ENCODE assay signal across 11 cellular contexts in genomic region chr4:138977525-138977924, GRCh38. TPM values are rescaled to one million over a fixed set of nuclear protein-coding genes. Genes with fewer than 3 reads are reported as not detected.
DNase-seq lines count a peak whose midpoint lies in the region; ATAC-seq, FAIRE-seq and TF ChIP-seq lines count a peak whose summit lies in the region.
"Had no signal": no experiment of that assay in that cellular context is flagged by ENCODE, and none has a peak within 500 bp of the region (broad histone marks: within the 10 kb centered on the region; RNA-seq: fewer than 3 reads in every experiment).

No MANE protein-coding gene starts in this region.

- no peak for TF ChIP-seq POLR2A in GM12892 (IDR thresholded peaks at IDR 0.05; ENCODE audit: low read depth, low read length)
- TF ChIP-seq POLR2A in K562 (conservative IDR thresholded peaks at IDR 0.05) = no peak

- BruUV-seq in K562 (replicated peaks; lab: Mats Ljungman, UMichigan) = no TSS peak

- H3K9me1 ChIP-seq in K562 (ENCODE audit: control insufficient read depth, insufficient read depth, low read length) = no peaks in the 10 kb centered on the region

- no peak overlapping the region for H3K27ac Mint-ChIP-seq in activated T-helper 1 cell treated with anti-CD3 and anti-CD28 coated beads, Interleukin-12 subunit alpha, Interleukin-12 subunit beta, Interleukin-2, Interleukin-4 antibody, amounts not matched to agents 30 ng/mL and 10 ng/mL and 1 ng/mL, durations not matched to agents 14 hours and 24 hours and 36 hours
- H3K27ac Mint-ChIP-seq in activated CD4-positive, alpha-beta memory T cell treated with anti-CD3 and anti-CD28 coated beads, Interleukin-2, amount 10 ng/mL, durations not matched to agents 7 days and 5 days = no peak overlapping the region
- peak overlapping the region in 1 of 2 donors; percentile 2 for H3K27ac Mint-ChIP-seq in stimulated activated naive CD8-positive, alpha-beta T cell treated with anti-CD3 and anti-CD28 coated beads, Interleukin-15, amount 100 ng/mL, for 72 hours

- H3K36me3 ChIP-seq in K562 (ENCODE audit: control insufficient read depth, insufficient read depth, low read length) = no peaks in the 10 kb centered on the region
- H3K36me3 ChIP-seq: BLaER1 treated with 17β-estradiol and CSF1 and Interleukin-3, amounts not matched to agents 10 nM and 100 nM had no signal

- no peaks in the 10 kb centered on the region for H3K4me1 Mint-ChIP-seq in activated T-helper 1 cell treated with anti-CD3 and anti-CD28 coated beads, Interleukin-12 subunit alpha, Interleukin-12 subunit beta, Interleukin-2, Interleukin-4 antibody, amounts not matched to agents 30 ng/mL and 10 ng/mL and 1 ng/mL, durations not matched to agents 14 hours and 24 hours and 36 hours (ENCODE audit: low read depth)
- H3K4me1 Mint-ChIP-seq in activated CD4-positive, alpha-beta memory T cell treated with anti-CD3 and anti-CD28 coated beads, Interleukin-2, amount 10 ng/mL, durations not matched to agents 7 days and 5 days = no peaks in the 10 kb centered on the region
- no peaks in the 10 kb centered on the region for H3K4me1 Mint-ChIP-seq in stimulated activated naive CD8-positive, alpha-beta T cell treated with anti-CD3 and anti-CD28 coated beads, Interleukin-15, amount 100 ng/mL, for 72 hours

- no peak overlapping the region for H3K27ac ChIP-seq in K562 (ENCODE audit: extremely low read depth, low read depth, low read length)
- H3K27ac ChIP-seq: epithelial cell of prostate had no signal

- WGBS in K562 (ENCODE audit: insufficient coverage, low coverage, missing lambda C conversion rate) = 9% methylated on average over 5 of the region's 5 CpGs

- DNase-seq in GM12892 (ENCODE audit: insufficient read length) (no peak), K562 (ENCODE audit: extremely low read depth in 1 of 4, low spot score in 3 of 4) (no peak), mesenteric fat pad (ENCODE audit: low spot score) (no peak)
- no peak for DNase-seq in activated T-helper 1 cell treated with anti-CD3 and anti-CD28 coated beads, Interleukin-12 subunit alpha, Interleukin-12 subunit beta, Interleukin-2, Interleukin-4 antibody, amounts not matched to agents 30 ng/mL and 10 ng/mL and 1 ng/mL, durations not matched to agents 14 hours and 24 hours and 36 hours (ENCODE audit: low spot score)
- no peak for DNase-seq in activated CD4-positive, alpha-beta memory T cell treated with anti-CD3 and anti-CD28 coated beads, Interleukin-2, amount 10 ng/mL, durations not matched to agents 7 days and 5 days
- no peak for DNase-seq in stimulated activated naive CD8-positive, alpha-beta T cell treated with anti-CD3 and anti-CD28 coated beads, Interleukin-15, amount 100 ng/mL, for 72 hours
- DNase-seq: midbrain had no signal

- no peaks in the 10 kb centered on the region for H3K9me3 Mint-ChIP-seq in activated T-helper 1 cell treated with anti-CD3 and anti-CD28 coated beads, Interleukin-12 subunit alpha, Interleukin-12 subunit beta, Interleukin-2, Interleukin-4 antibody, amounts not matched to agents 30 ng/mL and 10 ng/mL and 1 ng/mL, durations not matched to agents 14 hours and 24 hours and 36 hours
- H3K9me3 Mint-ChIP-seq in activated CD4-positive, alpha-beta memory T cell treated with anti-CD3 and anti-CD28 coated beads, Interleukin-2, amount 10 ng/mL, durations not matched to agents 7 days and 5 days = no peaks in the 10 kb centered on the region
- no peaks in the 10 kb centered on the region for H3K9me3 Mint-ChIP-seq in stimulated activated naive CD8-positive, alpha-beta T cell treated with anti-CD3 and anti-CD28 coated beads, Interleukin-15, amount 100 ng/mL, for 72 hours

- no peak for TF ChIP-seq CTCF in K562 (IDR thresholded peaks at IDR 0.05 in 2 of 3, conservative IDR thresholded peaks at IDR 0.05 in 1 of 3; ENCODE audit: insufficient read depth in 2 of 3, low read depth in 1 of 3, low read length in 3 of 3)

- CTCF ChIA-PET in K562 (lab: Yijun Ruan, JAX; ENCODE audit: low intra/inter-chr PET ratio) = no interaction called here
- CTCF ChIA-PET in activated CD4-positive, alpha-beta memory T cell treated with anti-CD3 and anti-CD28 coated beads, Interleukin-2, amount 10 ng/mL, durations not matched to agents 7 days and 5 days (lab: Charles Lee) = no interaction called here

- no peaks in the 10 kb centered on the region for H3K9me3 ChIP-seq in K562 (replicated peaks; ENCODE audit: control insufficient read depth, insufficient read depth, low read depth, low read length)
- H3K9me3 ChIP-seq: BLaER1 treated with 17β-estradiol and CSF1 and Interleukin-3, amounts not matched to agents 10 nM and 100 nM had no signal

- POLR2A ChIA-PET in K562 (lab: Yijun Ruan, JAX) = interaction anchor here (1.0 kb wide), 1 partner anchor 38 kb away, joined by 4 read pairs; the partner anchor contains the start of gene NOCT
- POLR2A ChIA-PET in activated CD4-positive, alpha-beta memory T cell treated with anti-CD3 and anti-CD28 coated beads, Interleukin-2, amount 10 ng/mL, durations not matched to agents 7 days and 5 days (lab: Charles Lee) = no interaction called here

- H3K4me2 ChIP-seq in K562 (ENCODE audit: insufficient read depth, low read length) = no peak overlapping the region

- peak; percentile 74 for FAIRE-seq in GM12892 (lab: Jason Lieb, UNC)
- FAIRE-seq in K562 (lab: Jason Lieb, UNC) = peak; percentile 42

- no peaks in the 10 kb centered on the region for H3K27me3 Mint-ChIP-seq in activated T-helper 1 cell treated with anti-CD3 and anti-CD28 coated beads, Interleukin-12 subunit alpha, Interleukin-12 subunit beta, Interleukin-2, Interleukin-4 antibody, amounts not matched to agents 30 ng/mL and 10 ng/mL and 1 ng/mL, durations not matched to agents 14 hours and 24 hours and 36 hours (ENCODE audit: insufficient read depth)
- H3K27me3 Mint-ChIP-seq in activated CD4-positive, alpha-beta memory T cell treated with anti-CD3 and anti-CD28 coated beads, Interleukin-2, amount 10 ng/mL, durations not matched to agents 7 days and 5 days = no peaks in the 10 kb centered on the region
- no peaks in the 10 kb centered on the region for H3K27me3 Mint-ChIP-seq in stimulated activated naive CD8-positive, alpha-beta T cell treated with anti-CD3 and anti-CD28 coated beads, Interleukin-15, amount 100 ng/mL, for 72 hours

- no peak overlapping the region for H3K9ac ChIP-seq in K562 (ENCODE audit: insufficient read depth in 1 of 2, low read depth in 2 of 2, low read length in 2 of 2)

- TF ChIP-seq RAD21 in K562 (CRISPR knock-in tag; conservative IDR thresholded peaks at IDR 0.05 in 1 of 2, IDR thresholded peaks at IDR 0.05 in 1 of 2) = no peak

- H3K4me3 ChIP-seq in K562 = no peak overlapping the region
- H3K4me3 ChIP-seq: BLaER1 treated with 17β-estradiol and CSF1 and Interleukin-3, amounts not matched to agents 10 nM and 100 nM had no signal

- no peak overlapping the region for H3K4me3 Mint-ChIP-seq in activated T-helper 1 cell treated with anti-CD3 and anti-CD28 coated beads, Interleukin-12 subunit alpha, Interleukin-12 subunit beta, Interleukin-2, Interleukin-4 antibody, amounts not matched to agents 30 ng/mL and 10 ng/mL and 1 ng/mL, durations not matched to agents 14 hours and 24 hours and 36 hours
- no peak overlapping the region for H3K4me3 Mint-ChIP-seq in activated CD4-positive, alpha-beta memory T cell treated with anti-CD3 and anti-CD28 coated beads, Interleukin-2, amount 10 ng/mL, durations not matched to agents 7 days and 5 days
- H3K4me3 Mint-ChIP-seq in stimulated activated naive CD8-positive, alpha-beta T cell treated with anti-CD3 and anti-CD28 coated beads, Interleukin-15, amount 100 ng/mL, for 72 hours = no peak overlapping the region

- 0 out of 5 replicates have a peak, but pooled peaks cover 0 to 2% of the 10 kb centered on the region in 2 experiments for H3K4me1 ChIP-seq in K562 (replicated peaks in 1 of 2; ENCODE audit: control insufficient read depth in 2 of 2, insufficient read depth in 2 of 2, low read length in 2 of 2)

- no peaks in the 10 kb centered on the region for H3K36me3 Mint-ChIP-seq in activated T-helper 1 cell treated with anti-CD3 and anti-CD28 coated beads, Interleukin-12 subunit alpha, Interleukin-12 subunit beta, Interleukin-2, Interleukin-4 antibody, amounts not matched to agents 30 ng/mL and 10 ng/mL and 1 ng/mL, durations not matched to agents 14 hours and 24 hours and 36 hours (ENCODE audit: low read depth)
- no peaks in the 10 kb centered on the region for H3K36me3 Mint-ChIP-seq in activated CD4-positive, alpha-beta memory T cell treated with anti-CD3 and anti-CD28 coated beads, Interleukin-2, amount 10 ng/mL, durations not matched to agents 7 days and 5 days (ENCODE audit: low read depth)

- ATAC-seq in GM21390 (IDR thresholded peaks at IDR 0.05; ENCODE audit: unreplicated experiment) (peak; percentile 97), HG03139 (IDR thresholded peaks at IDR 0.05; ENCODE audit: unreplicated experiment) (peak; percentile 98), K562 (no peak)
- ATAC-seq in stimulated activated naive CD8-positive, alpha-beta T cell treated with anti-CD3 and anti-CD28 coated beads, Interleukin-15, amount 100 ng/mL, for 72 hours = no peak

- intact Hi-C loops in K562 (cut with micrococcal nuclease) = no loop called here
- intact Hi-C loops in activated T-helper 1 cell treated with anti-CD3 and anti-CD28 coated beads, Interleukin-12 subunit alpha, Interleukin-12 subunit beta, Interleukin-2, Interleukin-4 antibody, amounts not matched to agents 30 ng/mL and 10 ng/mL and 1 ng/mL, durations not matched to agents 14 hours and 24 hours and 36 hours (cut with micrococcal nuclease) = no loop called here

- no peak overlapping the region for H2AFZ ChIP-seq in K562 (ENCODE audit: low read depth, low read length)

- H3K79me2 ChIP-seq in K562 (ENCODE audit: control insufficient read depth, insufficient read depth, low read length) = no peaks in the 10 kb centered on the region

- no peaks in the 10 kb centered on the region for H3K27me3 ChIP-seq in K562 (ENCODE audit: control insufficient read depth in 2 of 2, insufficient read depth in 2 of 2, low read length in 2 of 2)
- H3K27me3 ChIP-seq: BLaER1 treated with 17β-estradiol and CSF1 and Interleukin-3, amounts not matched to agents 10 nM and 100 nM had no signal

- in situ Hi-C loops in K562 (cut with MboI) = no loop called here

- no peaks in the 10 kb centered on the region for H4K20me1 ChIP-seq in K562 (replicated peaks; ENCODE audit: control insufficient read depth, insufficient read depth, low read length)
- H4K20me1 ChIP-seq: BLaER1 treated with 17β-estradiol and CSF1 and Interleukin-3, amounts not matched to agents 10 nM and 100 nM had no signal

- no peak for TF ChIP-seq EP300 in K562 (IDR thresholded peaks at IDR 0.05; ENCODE audit: low read length)

RNA-seq across cellular contexts. Expression of gene NOCT, which starts 38.1 kb away (rescaled TPM):
- 7.2 TPM for polyA plus RNA-seq in GM12892 (2012; ENCODE audit: missing spikeins)
- total RNA-seq in K562 (2011; cell fraction: chromatin; rRNA removed; ENCODE audit: low replicate concordance) = 19.8 and 26.9 TPM in 2 replicates
- total RNA-seq in K562 (2011; cell fraction: nucleolus; rRNA removed) = 23.4 and 23.7 TPM in 2 replicates
- 13.3 and 19.2 TPM in 2 replicates for total RNA-seq in K562 (2011; cell fraction: nucleoplasm; rRNA removed)
- total RNA-seq in K562 (2014; rRNA removed) = 12.9 and 20.5 TPM in 2 replicates
- 16.8 and 18.5 TPM in 2 replicates for total RNA-seq in K562 (2014; rRNA removed; fragmentation: Illumina TruSeq; extraction: Trizol)
- 12.0 and 13.2 TPM in 2 replicates for total RNA-seq in K562 (2015; rRNA removed; fragmentation: Illumina TruSeq; extraction: Trizol)
- 20.2 and 24.1 TPM in 2 replicates for total RNA-seq in K562 (2021)
- polyA plus RNA-seq in K562 (2011; rRNA removed) = 3.8 and 6.8 TPM in 2 replicates
- 4.2 and 6.7 TPM in 2 replicates for polyA plus RNA-seq in K562 (2011; cell fraction: cytosol; rRNA removed)
- polyA plus RNA-seq in K562 (2011; cell fraction: nucleus; rRNA removed) = 5.9 and 7.8 TPM in 2 replicates
- 7.7 and 8.4 TPM in 2 replicates for polyA plus RNA-seq in K562 (2012)
- 9.8 and 11.1 TPM in 2 replicates for polyA plus RNA-seq in K562 (2014; fragmentation: Illumina TruSeq; extraction: Trizol)
- 1 to 10 TPM; 1.3 to 2.8 TPM for polyA plus RNA-seq in K562 (2014; fragmentation: Nextera tagmentation; extraction: Ambion mirVana)
- 4.0 and 5.1 TPM in 2 replicates for polyA plus RNA-seq in K562 (2014; rRNA removed)
- polyA minus RNA-seq in K562 (2011; rRNA and poly(A)+ RNA removed) = 14.4 and 18.4 TPM in 2 replicates
- polyA minus RNA-seq in K562 (2011; cell fraction: cytosol; rRNA and poly(A)+ RNA removed) = 18.7 and 20.3 TPM in 2 replicates
- polyA minus RNA-seq in K562 (2011; cell fraction: nucleus; rRNA and poly(A)+ RNA removed) = 6.2 and 7.7 TPM in 2 replicates
- 24.1 and 26.9 TPM in 2 replicates for total RNA-seq in activated T-helper 1 cell treated with anti-CD3 and anti-CD28 coated beads, Interleukin-12 subunit alpha, Interleukin-12 subunit beta, Interleukin-2, Interleukin-4 antibody, amounts not matched to agents 30 ng/mL and 10 ng/mL and 1 ng/mL, durations not matched to agents 14 hours and 24 hours and 36 hours
- 28.6 TPM for total RNA-seq in mesenteric fat pad
- total RNA-seq in activated CD4-positive, alpha-beta memory T cell treated with anti-CD3 and anti-CD28 coated beads, Interleukin-2, amount 10 ng/mL, durations not matched to agents 7 days and 5 days = 1 to 10 TPM; 4.5 to 5.4 TPM

Comparison
In these comparisons a context has a peak if more than half of its experiments do, and no peak if none do; other contexts are left out.
1. ATAC-seq: peak in GM21390 (single experiment) and HG03139 (single experiment); none in K562 (single experiment) and stimulated activated naive CD8-positive, alpha-beta T cell treated with anti-CD3 and anti-CD28 coated beads, Interleukin-15, amount 100 ng/mL, for 72 hours (single experiment).